In genomic region chr16:9109255-9109654, GRCh38 we compare ENCODE assay signal across 15 cellular contexts. TPM values are rescaled to one million over a fixed set of nuclear protein-coding genes. Genes with fewer than 3 reads are reported as not detected.
DNase-seq lines count a peak whose midpoint lies in the region; ATAC-seq, FAIRE-seq and TF ChIP-seq lines count a peak whose summit lies in the region.
"Had no signal": no experiment of that assay in that cellular context is flagged by ENCODE, and none has a peak within 500 bp of the region (broad histone marks: within the 10 kb centered on the region; RNA-seq: fewer than 3 reads in every experiment).

No MANE protein-coding gene starts in this region.

- H3K4me3 Mint-ChIP-seq in activated naive CD8-positive, alpha-beta T cell = peak overlapping the region; percentile 70
- H3K4me3 Mint-ChIP-seq: activated CD8-positive, alpha-beta memory T cell treated with anti-CD3 and anti-CD28 coated beads, Interleukin-2, amount 10 ng/mL, durations not matched to agents 7 days and 5 days had no signal

- peaks cover 27% of the 10 kb centered on the region for H3K36me3 Mint-ChIP-seq in activated naive CD8-positive, alpha-beta T cell

- no peak overlapping the region for H3K9ac ChIP-seq in keratinocyte (ENCODE audit: control insufficient read depth, extremely low read depth, insufficient read depth, low read length)
- H3K9ac ChIP-seq in subcutaneous abdominal adipose tissue (ENCODE audit: low read length in 5 of 5) = peak overlapping the region in 1 of 5 donors; percentile 23

- H3K4me3 ChIP-seq in left ventricle myocardium inferior (peak overlapping the region; percentile 12), keratinocyte (ENCODE audit: control insufficient read depth in 2 of 3, extremely low read depth in 1 of 3, insufficient read depth in 2 of 3, low read depth in 1 of 3, low read length in 3 of 3) (no peak overlapping the region), subcutaneous abdominal adipose tissue (ENCODE audit: low read depth in 1 of 5, low read length in 5 of 5) (no peak overlapping the region)
- H3K4me3 ChIP-seq: lower lobe of right lung, testis had no signal

- no peak for TF ChIP-seq CTCF in left ventricle myocardium inferior (IDR thresholded peaks at IDR 0.05; ENCODE audit: borderline replicate concordance)
- TF ChIP-seq CTCF in keratinocyte (optimal IDR thresholded peaks at IDR 0.05 in 1 of 3, IDR thresholded peaks at IDR 0.05 in 1 of 3, conservative IDR thresholded peaks at IDR 0.05 in 1 of 3; ENCODE audit: extremely low read depth in 1 of 3, insufficient read depth in 2 of 3, low read length in 3 of 3) = no peak

- intact Hi-C loops in left ventricle myocardium inferior (cut with micrococcal nuclease) (no loop called here), left cardiac atrium (cut with DNase I) (no loop called here)

- H3K27ac ChIP-seq in left ventricle myocardium inferior (replicated peaks) = no peak overlapping the region
- no peak overlapping the region for H3K27ac ChIP-seq in keratinocyte (ENCODE audit: control insufficient read depth, insufficient read depth, low read length)
- peak overlapping the region; percentile 7 for H3K27ac ChIP-seq in subcutaneous abdominal adipose tissue (ENCODE audit: low read depth, low read length)
- H3K27ac ChIP-seq: lower lobe of right lung, testis had no signal

- peaks cover 38% of the 10 kb centered on the region for H3K36me3 ChIP-seq in left ventricle myocardium inferior
- H3K36me3 ChIP-seq in keratinocyte (ENCODE audit: control insufficient read depth in 2 of 2, extremely low read depth in 1 of 2, insufficient read depth in 2 of 2, low read length in 2 of 2) = peaks cover 25 to 51% of the 10 kb centered on the region in 2 experiments
- peaks cover 26 to 55% (median 36%) of the 10 kb centered on the region in 5 donors for H3K36me3 ChIP-seq in subcutaneous abdominal adipose tissue (ENCODE audit: control insufficient read depth in 5 of 5, insufficient read depth in 5 of 5, low read length in 5 of 5)

- H3K4me2 ChIP-seq in keratinocyte (ENCODE audit: control insufficient read depth, extremely low read depth, insufficient read depth, low read depth, low read length) = peak overlapping the region; percentile 7

- no peaks in the 10 kb centered on the region for H3K9me3 Mint-ChIP-seq in activated naive CD8-positive, alpha-beta T cell (ENCODE audit: low read depth)

- no peak for FAIRE-seq in keratinocyte (lab: Jason Lieb, UNC)
- FAIRE-seq: HTR-8/SVneo, TTC549 had no signal

- H3K79me2 ChIP-seq in keratinocyte (ENCODE audit: control insufficient read depth, insufficient read depth, low read length) = peaks cover 100% of the 10 kb centered on the region

- no peaks in the 10 kb centered on the region for H3K9me3 ChIP-seq in left ventricle myocardium inferior (replicated peaks)
- no peaks in the 10 kb centered on the region for H3K9me3 ChIP-seq in keratinocyte (ENCODE audit: control insufficient read depth, low read depth, low read length)
- no peaks in the 10 kb centered on the region for H3K9me3 ChIP-seq in subcutaneous abdominal adipose tissue (ENCODE audit: control insufficient read depth in 5 of 5, low read length in 5 of 5)
- H3K9me3 ChIP-seq: lower lobe of right lung, testis had no signal

- H3K9me1 ChIP-seq in keratinocyte (ENCODE audit: control insufficient read depth, extremely low read depth, insufficient read depth, low read length) = peaks cover 11% of the 10 kb centered on the region

- H3K27ac Mint-ChIP-seq in activated naive CD8-positive, alpha-beta T cell = peak overlapping the region; percentile 87

- in situ Hi-C loops in G401 (cut with HindIII; ENCODE audit: low sequenced_read_pairs) = no loop called here

- peaks cover 65% of the 10 kb centered on the region for H4K20me1 ChIP-seq in keratinocyte (ENCODE audit: control insufficient read depth, extremely low read depth, insufficient read depth, low read length)

- H3K4me1 ChIP-seq in left ventricle myocardium inferior = peaks cover 100% of the 10 kb centered on the region
- H3K4me1 ChIP-seq in keratinocyte (ENCODE audit: control insufficient read depth, extremely low read depth, insufficient read depth, low read length) = peaks cover 55% of the 10 kb centered on the region
- peaks cover 14 to 86% (median 66%) of the 10 kb centered on the region in 5 donors for H3K4me1 ChIP-seq in subcutaneous abdominal adipose tissue (ENCODE audit: control insufficient read depth in 5 of 5, insufficient read depth in 5 of 5, low read length in 5 of 5)

- ATAC-seq in left cardiac atrium (no peak), HG02852 (IDR thresholded peaks at IDR 0.05; ENCODE audit: unreplicated experiment) (no peak)
- ATAC-seq: activated CD8-positive, alpha-beta memory T cell treated with anti-CD3 and anti-CD28 coated beads, Interleukin-2, amount 10 ng/mL, durations not matched to agents 7 days and 5 days; lower lobe of right lung had no signal

- peaks cover 95% of the 10 kb centered on the region for H3K4me1 Mint-ChIP-seq in activated naive CD8-positive, alpha-beta T cell (ENCODE audit: low read depth)

- H2AFZ ChIP-seq in keratinocyte (ENCODE audit: control insufficient read depth, low read length) = no peak overlapping the region

- DNase-seq in left ventricle myocardium inferior = no peak
- no peak for DNase-seq in left cardiac atrium
- DNase-seq in keratinocyte (ENCODE audit: low read depth, low spot score) = no peak
- no peak for DNase-seq in nucleus accumbens (lab: John Stamatoyannopoulos, UW)
- DNase-seq in G401 (ENCODE audit: low spot score) = no peak
- DNase-seq: activated CD8-positive, alpha-beta memory T cell treated with anti-CD3 and anti-CD28 coated beads, Interleukin-2, amount 10 ng/mL, durations not matched to agents 7 days and 5 days; DMS53; lower lobe of right lung; MV-4-11; testis had no signal

- dilution Hi-C loops in keratinocyte (cut with MboI; ENCODE audit: extremely low pct_ligation_motif_present, low sequenced_read_pairs) = loop anchor here (25.0 kb wide), 1 partner anchor 172 kb away; no protein-coding TSS in a partner anchor

- H3K27me3 Mint-ChIP-seq in activated naive CD8-positive, alpha-beta T cell = no peaks in the 10 kb centered on the region
- H3K27me3 Mint-ChIP-seq: activated CD8-positive, alpha-beta memory T cell treated with anti-CD3 and anti-CD28 coated beads, Interleukin-2, amount 10 ng/mL, durations not matched to agents 7 days and 5 days had no signal

- H3K27me3 ChIP-seq in left ventricle myocardium inferior (ENCODE audit: low read depth) (no peaks in the 10 kb centered on the region), keratinocyte (ENCODE audit: control insufficient read depth, extremely low read depth, insufficient read depth, low read length) (no peaks in the 10 kb centered on the region), subcutaneous abdominal adipose tissue (ENCODE audit: control insufficient read depth in 5 of 5, insufficient read depth in 4 of 5, low read length in 5 of 5) (no peaks in the 10 kb centered on the region)
- H3K27me3 ChIP-seq: testis had no signal

RNA-seq across cellular contexts. Expression of gene HAPSTR1, which starts 17.8 kb away (rescaled TPM):
- 52.3 TPM for total RNA-seq in left ventricle myocardium inferior
- total RNA-seq in left cardiac atrium = 10 to 100 TPM; 35.6 to 50.5 TPM
- polyA plus RNA-seq in keratinocyte = 34.0 to 46.5 TPM (median 36.7 TPM) in 3 replicates
- 35.9 TPM for polyA plus RNA-seq in keratinocyte (2011; ENCODE audit: low read depth)
- 32.7 and 52.5 TPM in 2 replicates for polyA plus RNA-seq in keratinocyte (2011; cell fraction: cytosol; rRNA removed)
- polyA plus RNA-seq in keratinocyte (2011; cell fraction: nucleus; rRNA removed) = 57.5 and 66.9 TPM in 2 replicates
- 36.2 and 43.6 TPM in 2 replicates for polyA plus RNA-seq in keratinocyte (2012; ENCODE audit: low replicate concordance)
- 38.3 to 71.0 TPM (median 45.7 TPM) in 3 replicates for polyA minus RNA-seq in keratinocyte
- polyA minus RNA-seq in keratinocyte (2011; cell fraction: cytosol; rRNA and poly(A)+ RNA removed) = 41.2 TPM
- polyA minus RNA-seq in keratinocyte (2011; cell fraction: nucleus; rRNA and poly(A)+ RNA removed) = 29.2 and 67.5 TPM in 2 replicates
- total RNA-seq in G401 (2014; rRNA removed; shearing (Covaris generic)) = 36.7 and 56.3 TPM in 2 replicates
